ENCODE assay signal across 9 cellular contexts in genomic region chr19:16445238-16446107, GRCh38. TPM values are rescaled to one million over a fixed set of nuclear protein-coding genes. Genes with fewer than 3 reads are reported as not detected.
DNase-seq lines count a peak whose midpoint lies in the region; ATAC-seq, FAIRE-seq and TF ChIP-seq lines count a peak whose summit lies in the region.
"Had no signal": no experiment of that assay in that cellular context is flagged by ENCODE, and none has a peak within 500 bp of the region (broad histone marks: within the 10 kb centered on the region; RNA-seq: fewer than 3 reads in every experiment).

No MANE protein-coding gene starts in this region.

- TF ChIP-seq POLR2A in GM12891 (IDR thresholded peaks at IDR 0.05; ENCODE audit: low read depth, low read length): peak; percentile 67; the same call in 1 of the 2 replicates
- TF ChIP-seq POLR2A in ovary (IDR thresholded peaks at IDR 0.05): no peak

- TF ChIP-seq CTCF in lower lobe of right lung (IDR thresholded peaks at IDR 0.05) (no peak), ovary (IDR thresholded peaks at IDR 0.05) (no peak)

- ATAC-seq in HG02610 (IDR thresholded peaks at IDR 0.05; ENCODE audit: unreplicated experiment) (peak; percentile 30), lower lobe of right lung (no peak), GM18870 (IDR thresholded peaks at IDR 0.05; ENCODE audit: unreplicated experiment) (no peak)

- WGBS in ovary, 3 donors: 85 to 87% (median 86%) methylated on average over 14 of the region's 14 CpGs

- intact Hi-C loops in lower lobe of right lung (cut with DNase I): no loop called here
- intact Hi-C loops in head of caudate nucleus (cut with DNase I): no loop called here
- intact Hi-C loops in ovary (cut with DNase I): no loop called here

- H3K4me1 ChIP-seq in lower lobe of right lung: peaks cover 70% of the 10 kb centered on the region
- H3K4me1 ChIP-seq in ovary (ENCODE audit: insufficient read depth): peaks cover 15% of the 10 kb centered on the region

- H3K36me3 ChIP-seq in lower lobe of right lung: peaks cover 15% of the 10 kb centered on the region
- H3K36me3 ChIP-seq in ovary: no peaks in the 10 kb centered on the region

- peak overlapping the region; percentile 41 for H3K27ac ChIP-seq in lower lobe of right lung
- H3K27ac ChIP-seq in ovary: peak overlapping the region in 1 of 2 donors; percentile 41

- H3K27me3 ChIP-seq in lower lobe of right lung (ENCODE audit: low read depth) (no peaks in the 10 kb centered on the region), ovary (no peaks in the 10 kb centered on the region)

- DNase-seq in GM12891 (ENCODE audit: insufficient read length, low spot score): no peak
- DNase-seq in RKO (ENCODE audit: low spot score): peak; percentile 57
- DNase-seq in lower lobe of right lung: no peak
- DNase-seq in head of caudate nucleus: no peak
- no peak for DNase-seq in ovary
- no peak for DNase-seq in effector CD4-positive, alpha-beta T cell

- no peak for TF ChIP-seq EP300 in ovary (IDR thresholded peaks at IDR 0.05)

- H3K4me3 ChIP-seq in lower lobe of right lung: no peak overlapping the region
- no peak overlapping the region for H3K4me3 ChIP-seq in ovary

- H3K9me3 ChIP-seq in lower lobe of right lung: no peaks in the 10 kb centered on the region
- H3K9me3 ChIP-seq in ovary: no peaks in the 10 kb centered on the region

- FAIRE-seq in GM12891 (lab: Jason Lieb, UNC): peak; percentile 80
- FAIRE-seq: keratinocyte had no signal

TF ChIP-seq in GM12891, 5 proteins besides CTCF, POLR2A, EP300 and RAD21:
- TF ChIP-seq TAF1 (IDR thresholded peaks at IDR 0.05; ENCODE audit: low read depth, low read length) (no peak; the same call in 1 of the 2 replicates), POU2F2 (IDR thresholded peaks at IDR 0.05; ENCODE audit: low read depth, low read length) (peak; percentile 99), POLR2AphosphoS5 (IDR thresholded peaks at IDR 0.05; ENCODE audit: low read depth, low read length) (no peak; the same call in 1 of the 2 replicates), SPI1 (IDR thresholded peaks at IDR 0.05; ENCODE audit: low read depth, low read length) (peak; percentile 97), PAX5 (IDR thresholded peaks at IDR 0.05; ENCODE audit: insufficient read depth, low read length, severe bottlenecking) (no peak)

RNA-seq across cellular contexts. Expression of gene EPS15L1, which starts 26.3 kb away (rescaled TPM):
- polyA plus RNA-seq in GM12891 (2012; ENCODE audit: low read depth, missing spikeins): 29.1 TPM
- total RNA-seq in lower lobe of right lung (40.3 TPM), ovary (10 to 100 TPM; 17.8 to 52.3 (median 43.5) TPM)
- 10 to 100 TPM; 21.7 to 25.4 TPM for polyA plus RNA-seq in ovary

RNA-seq across cellular contexts. Expression of gene CALR3, which starts 50.5 kb away (rescaled TPM):
- 0.33 TPM for polyA plus RNA-seq in GM12891 (2012; ENCODE audit: low read depth, missing spikeins)
- total RNA-seq in lower lobe of right lung: not detected
- not detected for total RNA-seq in ovary
- not detected for polyA plus RNA-seq in ovary
- polyA plus RNA-seq: keratinocyte had no signal

RNA-seq across cellular contexts. Expression of gene C19orf44, which starts 50.7 kb away (rescaled TPM):
- polyA plus RNA-seq in GM12891 (2012; ENCODE audit: low read depth, missing spikeins): 3.9 TPM
- 6.6 TPM for total RNA-seq in lower lobe of right lung
- total RNA-seq in ovary: 10 to 100 TPM in 4 of 7 donors, 1 to 10 TPM in 3; 7.0 to 12.2 (median 10.5) TPM
- 1 to 10 TPM; 6.3 to 8.4 TPM for polyA plus RNA-seq in ovary
